Comparison of ENCODE assay signal across 8 cellular contexts in the genomic region with DNA sequence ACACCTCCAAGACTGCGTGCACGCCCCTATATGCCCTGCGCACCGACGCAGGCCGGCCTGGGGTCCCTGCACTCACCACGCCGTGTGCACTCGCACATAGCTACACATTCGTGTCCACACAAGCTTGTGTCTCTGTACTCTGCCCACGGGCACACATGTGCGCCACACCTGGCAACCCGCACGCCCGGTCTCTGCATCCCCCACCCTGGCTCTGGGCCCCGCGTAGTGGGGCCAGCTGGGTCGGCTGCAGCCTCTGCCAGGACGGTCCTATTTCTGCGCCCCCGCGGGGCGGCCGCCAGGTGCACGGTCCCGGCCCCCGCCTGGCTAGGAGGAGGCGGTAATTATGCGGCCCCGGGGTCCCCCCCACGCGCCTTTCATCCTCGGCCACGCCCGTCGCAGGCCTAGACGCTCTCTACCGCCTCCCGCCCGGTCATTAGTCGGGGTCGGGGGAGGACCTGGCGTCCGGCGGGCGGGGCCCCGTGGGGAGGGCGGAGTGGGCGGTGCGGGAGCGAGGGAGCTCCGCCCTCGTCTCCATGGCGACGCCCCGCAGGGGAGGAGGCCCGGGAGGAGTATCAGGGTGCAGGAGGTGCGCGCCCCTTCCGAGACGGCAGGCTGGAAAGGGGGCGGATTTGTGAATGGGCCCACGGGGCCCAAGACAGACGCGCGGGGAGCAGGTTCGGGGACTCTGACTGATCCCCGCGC. TPM values are rescaled to one million over a fixed set of nuclear protein-coding genes. Genes with fewer than 3 reads are reported as not detected.
DNase-seq lines count a peak whose midpoint lies in the region; ATAC-seq and TF ChIP-seq lines count a peak whose summit lies in the region.

No MANE protein-coding gene starts in this region.

- TF ChIP-seq CTCF in LNCaP clone FGC (IDR thresholded peaks at IDR 0.05; ENCODE audit: control insufficient read depth, extremely low read depth, insufficient read depth) (no peak), SU-DHL-6 (IDR thresholded peaks at IDR 0.05; ENCODE audit: insufficient read depth, low read length, poor library complexity, severe bottlenecking) (no peak), adrenal gland (IDR thresholded peaks at IDR 0.05) (peak in 1 of 6 experiments; percentile 13)

- no peaks in the 10 kb centered on the region for H3K9me2 ChIP-seq in SU-DHL-6 (replicated peaks; ENCODE audit: insufficient read depth, low read length)

- in situ Hi-C loops in Caki2 (cut with HindIII; ENCODE audit: low pct_unique_long_range_greater_than_20kb, low sequenced_read_pairs) = no loop called here

- ATAC-seq in GM21528 (IDR thresholded peaks at IDR 0.05; ENCODE audit: low FRiP score, unreplicated experiment) (peak; percentile 34), left cardiac atrium (peak; percentile 56 to 65), HG02571 (IDR thresholded peaks at IDR 0.05; ENCODE audit: unreplicated experiment) (no peak)

- peak overlapping the region; percentile 46; the same call in 1 of the 2 replicates for H3K9ac ChIP-seq in SU-DHL-6 (ENCODE audit: low read length)

- intact Hi-C loops in adrenal gland (cut with DNase I) = loop anchor here in 1 of 2 donors (2.0 kb wide), 1 partner anchor 21 kb away; no protein-coding TSS in a partner anchor
- intact Hi-C loops in left cardiac atrium (cut with DNase I) = loop anchor here in 1 of 2 donors (2.0 kb wide), 1 partner anchor 23 kb away; no protein-coding TSS in a partner anchor
- intact Hi-C loops in posterior cingulate gyrus (cut with DNase I) = no loop called here

- TF ChIP-seq POLR2A in adrenal gland (IDR thresholded peaks at IDR 0.05) = no peak

- H3K27me3 ChIP-seq in SU-DHL-6 (ENCODE audit: low read length) (no peaks in the 10 kb centered on the region), adrenal gland (no peaks in the 10 kb centered on the region)

- peaks cover 60 to 68% of the 10 kb centered on the region in 2 donors for H3K4me1 ChIP-seq in adrenal gland (replicated peaks in 1 of 2)

- WGBS in adrenal gland, 4 donors = 2 to 50% (median 3%) methylated on average over 2 to 69 of the region's 69 CpGs; no CpG with 5 or more reads in 1 of the 4 donors

- H2AFZ ChIP-seq in SU-DHL-6 (ENCODE audit: low read depth, low read length, severe bottlenecking) = no peak overlapping the region

- peak overlapping the region; percentile 62 for H3K4me2 ChIP-seq in SU-DHL-6 (ENCODE audit: low read depth, low read length, poor library complexity, severe bottlenecking)

- H4K20me1 ChIP-seq in SU-DHL-6 (ENCODE audit: low read depth, low read length) = no peaks in the 10 kb centered on the region; the same call in 1 of the 2 replicates

- H3K27ac ChIP-seq in SU-DHL-6 (ENCODE audit: low read depth, low read length) = peak overlapping the region; percentile 86
- H3K27ac ChIP-seq in adrenal gland = peak overlapping the region; percentile 19 to 100 (median 83)

- peaks cover 55% of the 10 kb centered on the region for H3F3A ChIP-seq in SU-DHL-6 (ENCODE audit: insufficient read depth)

- no peaks in the 10 kb centered on the region for H3K9me3 ChIP-seq in SU-DHL-6 (ENCODE audit: insufficient read depth, low read length)
- H3K9me3 ChIP-seq in adrenal gland (replicated peaks in 1 of 3) = no peaks in the 10 kb centered on the region

- peaks cover 18% of the 10 kb centered on the region for H3K79me2 ChIP-seq in SU-DHL-6 (ENCODE audit: insufficient read depth, low read length)

- DNase-seq in Caki2 (ENCODE audit: low read depth) (peak; percentile 86), LNCaP clone FGC (ENCODE audit: low read depth) (no peak), adrenal gland (peak; percentile 85 to 91 (median 87)), left cardiac atrium (peak; percentile 92), posterior cingulate gyrus (peak in 9 of 10 donors; percentile 57 to 97 (median 71))

- H3K4me3 ChIP-seq in LNCaP clone FGC (ENCODE audit: low read depth, low read length) = peak overlapping the region; percentile 50
- H3K4me3 ChIP-seq in SU-DHL-6 (ENCODE audit: insufficient read depth, low read length, poor library complexity, severe bottlenecking) = peak overlapping the region; percentile 41
- peak overlapping the region in 2 of 4 donors; percentile 23 to 70 for H3K4me3 ChIP-seq in adrenal gland

- no peaks in the 10 kb centered on the region; the same call in 1 of the 2 replicates for H3K36me3 ChIP-seq in SU-DHL-6 (ENCODE audit: low read length)
- H3K36me3 ChIP-seq in adrenal gland (replicated peaks in 1 of 2) = peaks cover 0 to 8% of the 10 kb centered on the region in 2 donors

RNA-seq across cellular contexts. Expression of a gene that starts 2.9 kb away (rescaled TPM):
- total RNA-seq in Caki2 (2014; rRNA removed; shearing (Covaris generic); ENCODE audit: low replicate concordance) = 51.1 and 84.1 TPM in 2 replicates
- 1,000 to 10,000 TPM in 1 of 8 donors, 100 to 1,000 TPM in 7; 317 to 1,164 (median 685) TPM for total RNA-seq in adrenal gland
- 100 to 1,000 TPM; 360 to 990 (median 737) TPM for polyA plus RNA-seq in adrenal gland
- 100 to 1,000 TPM; 229 to 379 TPM for total RNA-seq in left cardiac atrium

RNA-seq across cellular contexts. Expression of a gene that starts 9.1 kb away (rescaled TPM):
- 24.8 and 29.5 TPM in 2 replicates for total RNA-seq in Caki2 (2014; rRNA removed; shearing (Covaris generic); ENCODE audit: low replicate concordance)
- total RNA-seq in adrenal gland (100 to 1,000 TPM in 3 of 8 donors, 10 to 100 TPM in 5; 67.4 to 279 (median 86.5) TPM), left cardiac atrium (10 to 100 TPM; 19.2 to 21.4 TPM)
- 100 to 1,000 TPM in 2 of 3 donors, 1 to 10 TPM in 1; 3.8 to 139 (median 123) TPM for polyA plus RNA-seq in adrenal gland

RNA-seq across cellular contexts. Expression of a gene that starts 17.9 kb away (rescaled TPM):
- 5.8 and 7.6 TPM in 2 replicates for total RNA-seq in Caki2 (2014; rRNA removed; shearing (Covaris generic); ENCODE audit: low replicate concordance)
- total RNA-seq in adrenal gland (100 to 1,000 TPM in 5 of 8 donors, 10 to 100 TPM in 3; 20.0 to 189 (median 113) TPM), left cardiac atrium (100 to 1,000 TPM in 1 of 2 donors, 10 to 100 TPM in 1; 58.7 to 148 TPM)
- polyA plus RNA-seq in adrenal gland = 10 to 100 TPM; 15.5 to 73.0 (median 46.8) TPM

RNA-seq across cellular contexts. Expression of a gene that starts 19.4 kb away (rescaled TPM):
- not detected in 2 replicates for total RNA-seq in Caki2 (2014; rRNA removed; shearing (Covaris generic); ENCODE audit: low replicate concordance)
- total RNA-seq in adrenal gland (not detected), left cardiac atrium (not detected)
- not detected for polyA plus RNA-seq in adrenal gland

RNA-seq across cellular contexts. Expression of a gene that starts 24.7 kb away (rescaled TPM):
- total RNA-seq in Caki2 (2014; rRNA removed; shearing (Covaris generic); ENCODE audit: low replicate concordance) = 17.9 and 24.9 TPM in 2 replicates
- 100 to 1,000 TPM in 7 of 8 donors, 10 to 100 TPM in 1; 80.2 to 435 (median 229) TPM for total RNA-seq in adrenal gland
- polyA plus RNA-seq in adrenal gland = 1,000 to 10,000 TPM in 1 of 3 donors, 100 to 1,000 TPM in 1, 10 to 100 TPM in 1; 15.6 to 1,534 (median 925) TPM
- total RNA-seq in left cardiac atrium = 100 to 1,000 TPM; 540 to 639 TPM
